In genomic region chr17:73262676-73263642, GRCh38 we compare ENCODE assay signal across 14 cellular contexts. TPM values are rescaled to one million over a fixed set of nuclear protein-coding genes. Genes with fewer than 3 reads are reported as not detected.
DNase-seq lines count a peak whose midpoint lies in the region; ATAC-seq and TF ChIP-seq lines count a peak whose summit lies in the region.
"Had no signal": no experiment of that assay in that cellular context is flagged by ENCODE, and none has a peak within 500 bp of the region (broad histone marks: within the 10 kb centered on the region; RNA-seq: fewer than 3 reads in every experiment).

No MANE protein-coding gene starts in this region.

- H3K27ac ChIP-seq in duodenal mucosa (ENCODE audit: low read depth, low read length) (no peak overlapping the region), thymus (ENCODE audit: low read depth) (peak overlapping the region; percentile 2), PC-9 (no peak overlapping the region)
- H3K27ac ChIP-seq: brain microvascular endothelial cell had no signal

- no peak for TF ChIP-seq CTCF in mesothelial cell of epicardium (IDR thresholded peaks at IDR 0.05; ENCODE audit: unreplicated experiment)
- TF ChIP-seq CTCF in PC-9 (conservative IDR thresholded peaks at IDR 0.05) = no peak
- TF ChIP-seq CTCF in GM13976 (IDR thresholded peaks at IDR 0.05; ENCODE audit: borderline replicate concordance, control extremely low read depth, extremely low read depth, insufficient read depth, missing control alignments) = no peak

- H3K9me3 ChIP-seq in duodenal mucosa (ENCODE audit: control insufficient read depth in 1 of 2, low read length in 2 of 2) (no peaks in the 10 kb centered on the region), thymus (ENCODE audit: control insufficient read depth) (no peaks in the 10 kb centered on the region), PC-9 (ENCODE audit: insufficient read depth, low read depth) (no peaks in the 10 kb centered on the region)

- H3K36me3 ChIP-seq in duodenal mucosa (ENCODE audit: control insufficient read depth in 1 of 2, insufficient read depth in 2 of 2, low read length in 2 of 2) (no peaks in the 10 kb centered on the region), thymus (ENCODE audit: control insufficient read depth, insufficient read depth) (no peaks in the 10 kb centered on the region), PC-9 (ENCODE audit: low read depth) (no peaks in the 10 kb centered on the region)
- H3K36me3 ChIP-seq: brain microvascular endothelial cell had no signal

- no peaks in the 10 kb centered on the region for H3K9me3 Mint-ChIP-seq in activated naive CD4-positive, alpha-beta T cell treated with anti-CD3 and anti-CD28 coated beads, Interleukin-2, amount 50 U/mL, for 24 hours
- H3K9me3 Mint-ChIP-seq in activated naive CD4-positive, alpha-beta T cell treated with anti-CD3 and anti-CD28 coated beads for 36 hours = no peaks in the 10 kb centered on the region
- no peaks in the 10 kb centered on the region for H3K9me3 Mint-ChIP-seq in mesothelial cell of epicardium
- H3K9me3 Mint-ChIP-seq in stimulated activated naive B cell treated with anti-CD40 and anti-IgM and Interleukin-4, amounts not matched to agents 10 μg/mL and 1 μg/mL and 100 μg/mL, for 72 hours = no peaks in the 10 kb centered on the region
- H3K9me3 Mint-ChIP-seq: activated T-cell treated with anti-CD3 and anti-CD28 coated beads, Interleukin-2, amount 50 U/mL, for 24 hours had no signal

- no peak overlapping the region for H3K4me2 ChIP-seq in PC-9

- H3K27me3 Mint-ChIP-seq in activated naive CD4-positive, alpha-beta T cell treated with anti-CD3 and anti-CD28 coated beads, Interleukin-2, amount 50 U/mL, for 24 hours = no peaks in the 10 kb centered on the region
- H3K27me3 Mint-ChIP-seq in activated naive CD4-positive, alpha-beta T cell treated with anti-CD3 and anti-CD28 coated beads for 36 hours (ENCODE audit: low read depth) = no peaks in the 10 kb centered on the region
- no peaks in the 10 kb centered on the region for H3K27me3 Mint-ChIP-seq in mesothelial cell of epicardium (ENCODE audit: low read depth)
- H3K27me3 Mint-ChIP-seq in stimulated activated naive B cell treated with anti-CD40 and anti-IgM and Interleukin-4, amounts not matched to agents 10 μg/mL and 1 μg/mL and 100 μg/mL, for 72 hours = peaks cover 5 to 10% of the 10 kb centered on the region in 2 donors
- H3K27me3 Mint-ChIP-seq: activated T-cell treated with anti-CD3 and anti-CD28 coated beads, Interleukin-2, amount 50 U/mL, for 24 hours had no signal

- no peaks in the 10 kb centered on the region for H3K4me1 Mint-ChIP-seq in activated naive CD4-positive, alpha-beta T cell treated with anti-CD3 and anti-CD28 coated beads, Interleukin-2, amount 50 U/mL, for 24 hours
- H3K4me1 Mint-ChIP-seq in activated naive CD4-positive, alpha-beta T cell treated with anti-CD3 and anti-CD28 coated beads for 36 hours (ENCODE audit: low read depth) = no peaks in the 10 kb centered on the region
- peaks cover 19% of the 10 kb centered on the region for H3K4me1 Mint-ChIP-seq in mesothelial cell of epicardium
- H3K4me1 Mint-ChIP-seq in stimulated activated naive B cell treated with anti-CD40 and anti-IgM and Interleukin-4, amounts not matched to agents 10 μg/mL and 1 μg/mL and 100 μg/mL, for 72 hours = no peaks in the 10 kb centered on the region

- no peak overlapping the region for H3K4me3 Mint-ChIP-seq in activated naive CD4-positive, alpha-beta T cell treated with anti-CD3 and anti-CD28 coated beads, Interleukin-2, amount 50 U/mL, for 24 hours
- H3K4me3 Mint-ChIP-seq in activated naive CD4-positive, alpha-beta T cell treated with anti-CD3 and anti-CD28 coated beads for 36 hours = no peak overlapping the region
- H3K4me3 Mint-ChIP-seq in mesothelial cell of epicardium = no peak overlapping the region
- H3K4me3 Mint-ChIP-seq in stimulated activated naive B cell treated with anti-CD40 and anti-IgM and Interleukin-4, amounts not matched to agents 10 μg/mL and 1 μg/mL and 100 μg/mL, for 72 hours = no peak overlapping the region
- H3K4me3 Mint-ChIP-seq: activated T-cell treated with anti-CD3 and anti-CD28 coated beads, Interleukin-2, amount 50 U/mL, for 24 hours had no signal

- H3K4me3 ChIP-seq in duodenal mucosa (ENCODE audit: low read depth in 1 of 2, low read length in 2 of 2) (peak overlapping the region in 1 of 2 donors; percentile 40), thymus (ENCODE audit: low read length) (no peak overlapping the region), PC-9 (no peak overlapping the region)

- peak overlapping the region; percentile 38 to 61 for H3K9ac ChIP-seq in duodenal mucosa (ENCODE audit: low read depth in 1 of 2, low read length in 2 of 2)

- no peaks in the 10 kb centered on the region for H4K20me1 ChIP-seq in PC-9 (ENCODE audit: insufficient read depth)

- no peaks in the 10 kb centered on the region for H3K36me3 Mint-ChIP-seq in activated naive CD4-positive, alpha-beta T cell treated with anti-CD3 and anti-CD28 coated beads, Interleukin-2, amount 50 U/mL, for 24 hours
- H3K36me3 Mint-ChIP-seq in activated naive CD4-positive, alpha-beta T cell treated with anti-CD3 and anti-CD28 coated beads for 36 hours (ENCODE audit: low read depth) = no peaks in the 10 kb centered on the region
- no peaks in the 10 kb centered on the region for H3K36me3 Mint-ChIP-seq in mesothelial cell of epicardium
- no peaks in the 10 kb centered on the region for H3K36me3 Mint-ChIP-seq in stimulated activated naive B cell treated with anti-CD40 and anti-IgM and Interleukin-4, amounts not matched to agents 10 μg/mL and 1 μg/mL and 100 μg/mL, for 72 hours

- POLR2A ChIA-PET in PC-9 (lab: Charles Lee; ENCODE audit: unreplicated experiment) = interaction anchor here (0.6 kb wide), 1 partner anchor 21 kb away, joined by 5 read pairs; no protein-coding TSS in a partner anchor

- ATAC-seq in stimulated activated naive B cell treated with anti-CD40 and anti-IgM and Interleukin-4, amounts not matched to agents 10 μg/mL and 1 μg/mL and 100 μg/mL, for 72 hours (replicated peaks) = no peak

- intact Hi-C loops in activated naive CD4-positive, alpha-beta T cell treated with anti-CD3 and anti-CD28 coated beads for 36 hours (cut with micrococcal nuclease) = no loop called here
- intact Hi-C loops in PC-9 (cut with micrococcal nuclease; ENCODE audit: unreplicated experiment) = no loop called here

- no peaks in the 10 kb centered on the region for H3K9me2 ChIP-seq in PC-9 (ENCODE audit: insufficient read depth)

- no peaks in the 10 kb centered on the region for H3F3A ChIP-seq in PC-9 (ENCODE audit: insufficient read depth, low read depth)

- H3K79me2 ChIP-seq in PC-9 (ENCODE audit: low read depth) = no peaks in the 10 kb centered on the region

- H3K27me3 ChIP-seq in duodenal mucosa (ENCODE audit: control insufficient read depth in 1 of 2, insufficient read depth in 2 of 2, low read length in 2 of 2) (no peaks in the 10 kb centered on the region), thymus (ENCODE audit: control insufficient read depth, insufficient read depth) (no peaks in the 10 kb centered on the region), PC-9 (ENCODE audit: insufficient read depth, low read depth) (no peaks in the 10 kb centered on the region)
- H3K27me3 ChIP-seq: brain microvascular endothelial cell had no signal

- in situ Hi-C loops in GM13976 (cut with MboI; ENCODE audit: low sequenced_read_pairs, unreplicated experiment) = no loop called here

- CTCF ChIA-PET in activated naive CD4-positive, alpha-beta T cell treated with anti-CD3 and anti-CD28 coated beads for 36 hours (lab: Charles Lee) = interaction anchor here (0.6 to 1.0 kb wide), 2 partner anchors 107 to 508 kb away, joined by 5 to 6 read pairs; no protein-coding TSS in a partner anchor
- CTCF ChIA-PET in PC-9 (lab: Charles Lee) = interaction anchor here (0.7 kb wide), 1 partner anchor 48 kb away, joined by 7 read pairs; no protein-coding TSS in a partner anchor

- no peak overlapping the region for H2AFZ ChIP-seq in PC-9

- H3K27ac Mint-ChIP-seq in activated naive CD4-positive, alpha-beta T cell treated with anti-CD3 and anti-CD28 coated beads, Interleukin-2, amount 50 U/mL, for 24 hours = peak overlapping the region; percentile 32
- no peak overlapping the region for H3K27ac Mint-ChIP-seq in activated naive CD4-positive, alpha-beta T cell treated with anti-CD3 and anti-CD28 coated beads for 36 hours
- peak overlapping the region; percentile 57 for H3K27ac Mint-ChIP-seq in mesothelial cell of epicardium
- H3K27ac Mint-ChIP-seq in stimulated activated naive B cell treated with anti-CD40 and anti-IgM and Interleukin-4, amounts not matched to agents 10 μg/mL and 1 μg/mL and 100 μg/mL, for 72 hours = no peak overlapping the region
- H3K27ac Mint-ChIP-seq: activated T-cell treated with anti-CD3 and anti-CD28 coated beads, Interleukin-2, amount 50 U/mL, for 24 hours had no signal

- no TSS peak for BruUV-seq in PC-9 (replicated peaks; lab: Mats Ljungman, UMichigan)

- peaks cover 18 to 24% of the 10 kb centered on the region in 2 donors for H3K4me1 ChIP-seq in duodenal mucosa (ENCODE audit: control insufficient read depth in 1 of 2, insufficient read depth in 2 of 2, low read length in 2 of 2)
- no peaks in the 10 kb centered on the region for H3K4me1 ChIP-seq in thymus (ENCODE audit: control insufficient read depth, insufficient read depth, low read length)
- peaks cover 11% of the 10 kb centered on the region for H3K4me1 ChIP-seq in PC-9 (replicated peaks; ENCODE audit: insufficient read depth)

- 94% methylated on average over 12 of the region's 12 CpGs for WGBS in thymus

- DNase-seq in activated naive CD4-positive, alpha-beta T cell treated with anti-CD3 and anti-CD28 coated beads for 36 hours = no peak
- DNase-seq in mesothelial cell of epicardium (ENCODE audit: low spot score in 2 of 2, unreplicated experiment in 2 of 2) = no peak
- no peak for DNase-seq in PC-9
- DNase-seq in stimulated activated naive B cell treated with anti-CD40 and anti-IgM and Interleukin-4, amounts not matched to agents 10 μg/mL and 1 μg/mL and 100 μg/mL, for 72 hours = no peak
- DNase-seq in GM13976 (ENCODE audit: low spot score) = no peak
- DNase-seq: activated CD4-positive, CD25-positive, alpha-beta regulatory T cell; activated T-cell treated with anti-CD3 and anti-CD28 coated beads, Interleukin-2, amount 50 U/mL, for 24 hours; brain microvascular endothelial cell; Karpas-422; trophoblast cell had no signal

RNA-seq across cellular contexts. Expression of gene CPSF4L, which starts 1.3 kb away (rescaled TPM):
- total RNA-seq in activated naive CD4-positive, alpha-beta T cell treated with anti-CD3 and anti-CD28 coated beads for 36 hours = not detected
- total RNA-seq in mesothelial cell of epicardium (0.40 TPM in 1 of 3 replicates, not detected in the others), PC-9 (2021) (0.52 TPM in 1 of 2 replicates, not detected in the other)
- not detected for polyA plus RNA-seq in thymus
- total RNA-seq: fibroblast of lung had no signal
- polyA plus RNA-seq: fibroblast of lung had no signal

RNA-seq across cellular contexts. Expression of gene CDC42EP4, which starts 48.8 kb away (rescaled TPM):
- total RNA-seq in activated naive CD4-positive, alpha-beta T cell treated with anti-CD3 and anti-CD28 coated beads for 36 hours = 1 to 10 TPM; 1.7 to 2.1 TPM
- total RNA-seq in mesothelial cell of epicardium (68.4 to 71.3 TPM (median 70.3 TPM) in 3 replicates), PC-9 (2021) (48.4 and 52.0 TPM in 2 replicates)
- 30.9 TPM for polyA plus RNA-seq in thymus

Comparison
In these comparisons a context has a peak if more than half of its experiments do, and no peak if none do; other contexts are left out.
1. H3K27ac Mint-ChIP-seq: peak in activated naive CD4-positive, alpha-beta T cell treated with anti-CD3 and anti-CD28 coated beads, Interleukin-2, amount 50 U/mL, for 24 hours (single experiment) and mesothelial cell of epicardium (single experiment); none in activated naive CD4-positive, alpha-beta T cell treated with anti-CD3 and anti-CD28 coated beads for 36 hours (single experiment) and stimulated activated naive B cell treated with anti-CD40 and anti-IgM and Interleukin-4, amounts not matched to agents 10 μg/mL and 1 μg/mL and 100 μg/mL, for 72 hours (single experiment).
2. RNA of gene CDC42EP4, which starts 48.8 kb away (total RNA-seq): 68.4 to 71.3 TPM in mesothelial cell of epicardium and 48.4 to 52.0 TPM in PC-9; 1.7 to 2.1 TPM in activated naive CD4-positive, alpha-beta T cell treated with anti-CD3 and anti-CD28 coated beads for 36 hours; every median in the first group is over 10 times any median in the second.